ENCODE assay signal across 23 cellular contexts in the genomic region with DNA sequence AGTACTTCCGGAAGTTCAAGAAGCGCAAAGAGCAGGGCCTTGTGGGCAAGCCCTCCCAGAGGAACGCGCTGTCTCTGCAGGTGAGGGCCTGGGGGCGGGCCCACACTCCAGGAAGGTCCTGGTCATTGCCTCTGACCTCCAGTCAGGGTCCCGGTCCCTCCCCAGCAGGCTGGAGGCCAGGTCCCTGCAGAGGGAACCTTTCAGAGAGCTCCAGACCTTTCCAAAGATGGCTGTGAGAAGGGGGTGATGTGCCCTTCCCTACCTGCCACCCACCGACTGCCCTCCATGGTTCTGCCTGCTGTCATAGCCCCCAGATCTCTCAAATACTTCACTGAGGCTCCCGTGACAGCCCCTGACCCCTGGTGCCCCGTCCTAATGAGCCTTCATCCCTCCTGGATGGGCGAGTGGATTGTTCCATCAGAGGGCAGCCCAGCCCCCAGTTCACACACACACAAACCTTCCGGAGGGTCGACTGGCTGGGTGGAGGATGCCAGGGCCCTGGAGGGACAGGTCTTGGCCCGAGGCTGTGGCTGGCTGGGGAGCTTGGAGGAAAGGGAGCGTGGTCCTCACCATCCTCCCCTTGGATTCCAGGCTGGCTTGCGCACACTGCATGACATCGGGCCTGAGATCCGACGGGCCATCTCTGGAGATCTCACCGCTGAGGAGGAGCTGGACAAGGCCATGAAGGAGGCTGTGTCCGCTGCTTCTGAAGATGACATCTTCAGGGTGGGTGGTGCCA.
"Had no signal": no experiment of that assay in that cellular context is flagged by ENCODE, and none has a peak within 500 bp of the region (broad histone marks: within the 10 kb centered on the region; RNA-seq: fewer than 3 reads in every experiment).

No MANE protein-coding gene starts in this region.

- H3K9me3 ChIP-seq: adrenal gland, Peyer's patch, SJCRH30, SK-N-SH had no signal

- H3K36me3 ChIP-seq: adrenal gland, Peyer's patch, SJCRH30 had no signal

- H3K4me1 ChIP-seq: adrenal gland, Peyer's patch, SJCRH30 had no signal

- H3K27ac ChIP-seq: adrenal gland, Peyer's patch, RWPE1, SJCRH30 had no signal

- H3K4me3 ChIP-seq: adrenal gland, Peyer's patch, SJCRH30 had no signal

- H3K27me3 ChIP-seq: adrenal gland, Peyer's patch had no signal

- DNase-seq: activated CD4-positive, alpha-beta T cell treated with anti-CD3 and anti-CD28 coated beads, Interleukin-2, amount 10 ng/mL, durations not matched to agents 7 days and 5 days; activated CD4-positive, CD25-positive, alpha-beta regulatory T cell; activated CD8-positive, alpha-beta T cell treated with anti-CD3 and anti-CD28 coated beads for 36 hours; activated gamma-delta T cell treated with Interleukin-2 at 50 U/mL for 16 hours; activated naive CD4-positive, alpha-beta T cell treated with anti-CD3 and anti-CD28 coated beads, Interleukin-2, amount 10 ng/mL, durations not matched to agents 7 days and 5 days; activated naive CD8-positive, alpha-beta T cell treated with anti-CD3 and anti-CD28 coated beads for 36 hours; activated T-cell treated with anti-CD3 and anti-CD28 coated beads for 4 hours; activated T-cell treated with anti-CD3 and anti-CD28 coated beads, Interleukin-2, amount 50 U/mL, for 72 hours; anterior cingulate cortex; caudate nucleus; MM.1S; NCI-H1105; NCI-H1436; NCI-H187; NCI-H2081; NCI-H510A treated with DMSO at 0.1 percent for 48 hours; Peyer's patch; Right ventricle myocardium superior; SK-N-SH; T-helper 1 cell had no signal

- H3K4me2 ChIP-seq: SK-N-SH had no signal

- ATAC-seq: activated CD8-positive, alpha-beta T cell treated with anti-CD3 and anti-CD28 coated beads for 36 hours; activated T-cell treated with anti-CD3 and anti-CD28 coated beads, Interleukin-2, amount 50 U/mL, for 72 hours had no signal
